9 cellular contexts compared by ENCODE assay signal in the genomic region with DNA sequence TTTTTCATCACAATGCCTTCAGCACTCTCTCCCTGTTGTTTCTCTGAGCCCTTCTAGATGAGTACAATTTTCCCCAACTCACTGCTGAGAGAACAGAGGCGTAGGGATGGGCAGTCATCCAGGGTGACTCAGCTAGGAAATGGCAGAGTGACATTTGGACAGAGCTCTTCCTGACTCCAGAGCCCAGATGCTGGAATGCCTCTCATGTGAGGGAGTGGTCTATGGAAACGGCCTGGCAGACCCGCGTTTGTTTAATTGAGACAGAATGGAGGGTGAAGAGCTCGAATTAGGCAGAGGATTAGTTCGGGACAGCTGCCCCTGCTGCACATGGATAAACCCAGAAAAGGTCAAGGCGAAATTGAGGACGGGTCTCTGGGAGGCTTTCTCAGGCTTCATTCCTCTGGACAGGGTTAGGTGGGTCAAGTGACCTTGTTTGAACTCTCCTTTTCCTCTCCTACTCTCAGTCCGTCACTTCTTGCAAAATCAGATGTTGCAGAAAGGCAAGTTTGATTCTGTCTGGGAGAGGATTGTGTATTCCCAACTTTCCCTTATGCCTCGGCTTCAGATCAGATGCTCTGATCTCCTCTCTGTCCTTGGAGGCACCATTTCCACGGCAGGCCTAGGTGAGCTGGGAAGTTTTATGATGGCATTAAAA. TPM values are rescaled to one million over a fixed set of nuclear protein-coding genes. Genes with fewer than 3 reads are reported as not detected.
DNase-seq lines count a peak whose midpoint lies in the region; ATAC-seq, FAIRE-seq and TF ChIP-seq lines count a peak whose summit lies in the region.
"Had no signal": no experiment of that assay in that cellular context is flagged by ENCODE, and none has a peak within 500 bp of the region (broad histone marks: within the 10 kb centered on the region; RNA-seq: fewer than 3 reads in every experiment).

No MANE protein-coding gene starts in this region.

- DNase-seq in HTR-8/SVneo (ENCODE audit: insufficient read length, low spot score), result peak; percentile 71
- peak; percentile 60 for DNase-seq in inferior parietal cortex (ENCODE audit: extremely low spot score)
- peak; percentile 79 for DNase-seq in thoracic aorta (ENCODE audit: low spot score)
- no peak for DNase-seq in NOMO-1 treated with dmso at 0.1 percent for 144 hours (lab: John Stamatoyannopoulos, UW; ENCODE audit: unreplicated experiment)
- no peak for DNase-seq in SIG-M5 treated with dmso at 0.1 percent for 504 hours (lab: John Stamatoyannopoulos, UW; ENCODE audit: unreplicated experiment)
- no peak for DNase-seq in NOMO-1 treated with DMSO at 0.1 percent for 48 hours (lab: John Stamatoyannopoulos, UW; ENCODE audit: unreplicated experiment)

- peaks cover 24% of the 10 kb centered on the region for H3K4me1 Mint-ChIP-seq in brain

- peaks cover 16% of the 10 kb centered on the region in 2 donors for H3K4me1 ChIP-seq in thoracic aorta (ENCODE audit: control insufficient read depth in 1 of 2, low read depth in 2 of 2)

- ATAC-seq in thoracic aorta (ENCODE audit: insufficient number of reproducible peaks, low FRiP score, low read depth), result peak; percentile 95
- ATAC-seq in HG03521 (IDR thresholded peaks at IDR 0.05; ENCODE audit: unreplicated experiment), result no peak
- ATAC-seq: activated naive CD4-positive, alpha-beta T cell treated with anti-CD3 and anti-CD28 coated beads, Interleukin-2, amount 50 U/mL, for 72 hours had no signal

- no peak for FAIRE-seq in HTR-8/SVneo (lab: Jason Lieb, UNC)

- H3K36me3 ChIP-seq in thoracic aorta, result no peaks in the 10 kb centered on the region

- no peaks in the 10 kb centered on the region for H3K36me3 Mint-ChIP-seq in brain
- H3K36me3 Mint-ChIP-seq: activated naive CD4-positive, alpha-beta T cell treated with anti-CD3 and anti-CD28 coated beads, Interleukin-2, amount 50 U/mL, for 72 hours had no signal

- H3K27me3 ChIP-seq in thoracic aorta (replicated peaks; ENCODE audit: insufficient read depth), result no peaks in the 10 kb centered on the region

- peak overlapping the region in 1 of 5 experiments; percentile 18 for H3K4me3 Mint-ChIP-seq in brain

- peak overlapping the region; percentile 18 to 52 for H3K27ac ChIP-seq in thoracic aorta

- peaks cover 9% of the 10 kb centered on the region for H3K27me3 Mint-ChIP-seq in brain

- no peak overlapping the region for H3K4me3 ChIP-seq in thoracic aorta

- no peaks in the 10 kb centered on the region for H3K9me3 ChIP-seq in thoracic aorta

- H3K9me3 Mint-ChIP-seq in brain, result peaks cover 0 to 7% (median 4%) of the 10 kb centered on the region in 5 experiments

- no peak for TF ChIP-seq CTCF in brain (conservative IDR thresholded peaks at IDR 0.05)
- no peak for TF ChIP-seq CTCF in thoracic aorta (IDR thresholded peaks at IDR 0.05)

- peak overlapping the region in 4 of 5 experiments; percentile 14 to 81 (median 56) for H3K27ac Mint-ChIP-seq in brain
- H3K27ac Mint-ChIP-seq: activated naive CD4-positive, alpha-beta T cell treated with anti-CD3 and anti-CD28 coated beads, Interleukin-2, amount 50 U/mL, for 72 hours had no signal

RNA-seq across cellular contexts. Expression of gene LMO2, which starts 7.6 kb away (rescaled TPM):
- polyA plus RNA-seq in brain (ENCODE audit: insufficient read depth, low read depth, low replicate concordance), result 33.3 TPM
- 10 to 100 TPM; 37.0 to 74.3 TPM for total RNA-seq in thoracic aorta
- total RNA-seq: activated naive CD4-positive, alpha-beta T cell treated with anti-CD3 and anti-CD28 coated beads, Interleukin-2, amount 50 U/mL, for 72 hours had no signal

Comparison
In these comparisons a context has a peak if more than half of its experiments do, and no peak if none do; other contexts are left out.
1. DNase-seq: peak in HTR-8/SVneo (single experiment), inferior parietal cortex (single experiment) and thoracic aorta (single experiment); none in NOMO-1 treated with dmso at 0.1 percent for 144 hours (single experiment), SIG-M5 treated with dmso at 0.1 percent for 504 hours (single experiment) and NOMO-1 treated with DMSO at 0.1 percent for 48 hours (single experiment).